Comparison of ENCODE assay signal across 16 cellular contexts in the genomic region with DNA sequence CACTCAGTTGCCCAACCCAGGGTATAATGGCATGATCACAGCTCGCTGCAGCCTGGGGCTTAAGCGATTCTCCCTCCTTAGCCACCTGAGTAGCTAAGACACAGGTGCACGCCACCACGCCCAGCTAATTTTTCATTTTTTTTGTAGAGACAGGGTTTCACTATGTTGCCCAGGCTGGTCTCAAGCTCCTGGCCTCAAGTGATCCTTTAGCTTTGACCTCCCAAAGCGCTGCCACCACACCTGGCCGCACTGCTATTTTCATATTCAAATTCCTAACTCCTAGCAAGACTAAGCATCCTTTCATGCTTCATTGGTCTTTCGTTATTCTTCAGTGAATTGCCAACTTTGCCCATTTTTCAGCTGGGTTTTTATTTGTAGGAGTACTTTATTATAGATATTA.
"Had no signal": no experiment of that assay in that cellular context is flagged by ENCODE, and none has a peak within 500 bp of the region (broad histone marks: within the 10 kb centered on the region; RNA-seq: fewer than 3 reads in every experiment).

No MANE protein-coding gene starts in this region.

- H3K36me3 ChIP-seq: colonic mucosa had no signal

- ATAC-seq: foreskin keratinocyte; left lobe of liver; stimulated activated naive CD8-positive, alpha-beta T cell treated with anti-CD3 and anti-CD28 coated beads, Interleukin-15, amount 100 ng/mL, for 72 hours had no signal

- H3K27ac ChIP-seq: ascending aorta, colonic mucosa, foreskin keratinocyte, testis had no signal

- H3K27me3 Mint-ChIP-seq: activated naive CD8-positive, alpha-beta T cell treated with anti-CD3 and anti-CD28 coated beads for 36 hours; stimulated activated naive CD8-positive, alpha-beta T cell treated with anti-CD3 and anti-CD28 coated beads, Interleukin-15, amount 100 ng/mL, for 72 hours had no signal

- H3K27ac Mint-ChIP-seq: nephron progenitor cell had no signal

- H3K4me3 ChIP-seq: ascending aorta, colonic mucosa, testis had no signal

- H3K9me3 Mint-ChIP-seq: activated naive CD8-positive, alpha-beta T cell treated with anti-CD3 and anti-CD28 coated beads for 36 hours; nephron progenitor cell; stimulated activated naive CD8-positive, alpha-beta T cell treated with anti-CD3 and anti-CD28 coated beads, Interleukin-15, amount 100 ng/mL, for 72 hours had no signal

- H3K27me3 ChIP-seq: ascending aorta, colonic mucosa, foreskin keratinocyte, testis had no signal

- H3K4me3 Mint-ChIP-seq: activated naive CD8-positive, alpha-beta T cell treated with anti-CD3 and anti-CD28 coated beads for 36 hours; nephron progenitor cell; stimulated activated naive CD8-positive, alpha-beta T cell treated with anti-CD3 and anti-CD28 coated beads, Interleukin-15, amount 100 ng/mL, for 72 hours had no signal

- H3K9me3 ChIP-seq: ascending aorta, colonic mucosa, testis had no signal

- DNase-seq: activated CD8-positive, alpha-beta memory T cell treated with anti-CD3 and anti-CD28 coated beads for 24 hours; activated effector memory CD4-positive, alpha-beta T cell treated with Interleukin-2 at 50 U/mL for 16 hours; activated naive CD8-positive, alpha-beta T cell treated with anti-CD3 and anti-CD28 coated beads for 36 hours; activated T-cell treated with anti-CD3 and anti-CD28 coated beads, Interleukin-2, amount 50 U/mL, for 1 hour; colonic mucosa; foreskin keratinocyte; nephron progenitor cell; retina; stimulated activated CD4-positive, alpha-beta T cell treated with anti-CD3 and anti-CD28 coated beads, Interleukin-15, amount 100 ng/mL, for 24 hours; stimulated activated CD4-positive, alpha-beta T cell treated with anti-CD3 and anti-CD28 coated beads, Interleukin-4, amount 100 ng/mL, for 24 hours; stimulated activated naive CD8-positive, alpha-beta T cell treated with anti-CD3 and anti-CD28 coated beads, Interleukin-15, amount 100 ng/mL, for 72 hours; T1000; testis had no signal

- FAIRE-seq: urothelium cell line had no signal
